ENCODE assay signal across 10 cellular contexts in genomic region chr19:11154683-11155047, GRCh38. TPM values are rescaled to one million over a fixed set of nuclear protein-coding genes. Genes with fewer than 3 reads are reported as not detected.
DNase-seq lines count a peak whose midpoint lies in the region; ATAC-seq and TF ChIP-seq lines count a peak whose summit lies in the region.
"Had no signal": no experiment of that assay in that cellular context is flagged by ENCODE, and none has a peak within 500 bp of the region (broad histone marks: within the 10 kb centered on the region; RNA-seq: fewer than 3 reads in every experiment).

No MANE protein-coding gene starts in this region.

- peak overlapping the region; percentile 87 for H3K4me3 Mint-ChIP-seq in T-helper 1 cell treated with Interleukin-12 subunit alpha and Interleukin-12 subunit beta and Interleukin-4 antibody, amounts not matched to agents 30 μg/mL and 1 μg/mL, for 36 hours

- no peaks in the 10 kb centered on the region for H3K27me3 Mint-ChIP-seq in T-helper 1 cell treated with Interleukin-12 subunit alpha and Interleukin-12 subunit beta and Interleukin-4 antibody, amounts not matched to agents 30 μg/mL and 1 μg/mL, for 36 hours (ENCODE audit: low read depth)

- peaks cover 40% of the 10 kb centered on the region for H3K4me1 ChIP-seq in PC-9 (replicated peaks; ENCODE audit: insufficient read depth)

- TF ChIP-seq CTCF in PC-9 (conservative IDR thresholded peaks at IDR 0.05) (no peak), epithelial cell of esophagus (IDR thresholded peaks at IDR 0.05; ENCODE audit: insufficient read depth, low read depth, low read length, missing control alignments) (no peak), retinal pigment epithelial cell (conservative IDR thresholded peaks at IDR 0.05; ENCODE audit: low read depth, low read length) (no peak)

- H3K4me3 ChIP-seq in PC-9 (peak overlapping the region; percentile 72), epithelial cell of esophagus (ENCODE audit: low read length) (peak overlapping the region; percentile 79), retinal pigment epithelial cell (ENCODE audit: low read length) (peak overlapping the region; percentile 82)

- no peak overlapping the region for H3K27ac ChIP-seq in PC-9

- no peaks in the 10 kb centered on the region for H3K27me3 ChIP-seq in PC-9 (ENCODE audit: insufficient read depth, low read depth)
- H3K27me3 ChIP-seq: right atrium auricular region had no signal

- peaks cover 45% of the 10 kb centered on the region for H3K79me2 ChIP-seq in PC-9 (ENCODE audit: low read depth)

- H3F3A ChIP-seq in PC-9 (ENCODE audit: insufficient read depth, low read depth) = peaks cover 20% of the 10 kb centered on the region

- no peaks in the 10 kb centered on the region for H3K9me2 ChIP-seq in PC-9 (ENCODE audit: insufficient read depth)

- CTCF ChIA-PET in PC-9 (lab: Charles Lee) = interaction anchor here (0.6 kb wide), 1 partner anchor 12 kb away, joined by 3 read pairs; no protein-coding TSS in a partner anchor

- H3K27ac Mint-ChIP-seq in T-helper 1 cell treated with Interleukin-12 subunit alpha and Interleukin-12 subunit beta and Interleukin-4 antibody, amounts not matched to agents 30 μg/mL and 1 μg/mL, for 36 hours = peak overlapping the region; percentile 67

- no peak overlapping the region; the same call in 1 of the 2 replicates for H2AFZ ChIP-seq in PC-9

- no TSS peak for BruUV-seq in PC-9 (replicated peaks; lab: Mats Ljungman, UMichigan)

- no peaks in the 10 kb centered on the region for H3K9me3 Mint-ChIP-seq in T-helper 1 cell treated with Interleukin-12 subunit alpha and Interleukin-12 subunit beta and Interleukin-4 antibody, amounts not matched to agents 30 μg/mL and 1 μg/mL, for 36 hours

- ATAC-seq in GM21381 (IDR thresholded peaks at IDR 0.05; ENCODE audit: unreplicated experiment) = no peak
- ATAC-seq in activated CD4-positive, CD25-positive, alpha-beta regulatory T cell treated with anti-CD3 and anti-CD28 coated beads, Interleukin-2, amount 50 U/mL, for 24 hours = no peak

- no peaks in the 10 kb centered on the region for H4K20me1 ChIP-seq in PC-9 (ENCODE audit: insufficient read depth)

- POLR2A ChIA-PET in PC-9 (lab: Charles Lee; ENCODE audit: unreplicated experiment) = interaction anchor here (0.6 kb wide), 1 partner anchor 1692 kb away, joined by 4 read pairs; no protein-coding TSS in a partner anchor

- H3K4me2 ChIP-seq in PC-9 = peak overlapping the region; percentile 80

- peaks cover 25% of the 10 kb centered on the region for H3K4me1 Mint-ChIP-seq in T-helper 1 cell treated with Interleukin-12 subunit alpha and Interleukin-12 subunit beta and Interleukin-4 antibody, amounts not matched to agents 30 μg/mL and 1 μg/mL, for 36 hours (ENCODE audit: low read depth)

- H3K36me3 ChIP-seq in PC-9 (ENCODE audit: low read depth) = no peaks in the 10 kb centered on the region
- H3K36me3 ChIP-seq: right atrium auricular region had no signal

- DNase-seq in T-helper 1 cell = no peak
- peak in 1 of 2 experiments; percentile 20 for DNase-seq in PC-9
- no peak for DNase-seq in epithelial cell of esophagus (ENCODE audit: low read depth)
- no peak for DNase-seq in retinal pigment epithelial cell (ENCODE audit: low read depth)
- no peak for DNase-seq in NCI-H1436 (lab: John Stamatoyannopoulos, UW)
- DNase-seq: NCI-H510A treated with DMSO at 0.1 percent for 48 hours had no signal

- no peaks in the 10 kb centered on the region for H3K9me3 ChIP-seq in PC-9 (ENCODE audit: insufficient read depth, low read depth)
- H3K9me3 ChIP-seq: right atrium auricular region had no signal

- H3K36me3 Mint-ChIP-seq in T-helper 1 cell treated with Interleukin-12 subunit alpha and Interleukin-12 subunit beta and Interleukin-4 antibody, amounts not matched to agents 30 μg/mL and 1 μg/mL, for 36 hours (ENCODE audit: low read depth) = peaks cover 5% of the 10 kb centered on the region

- intact Hi-C loops in PC-9 (cut with micrococcal nuclease; ENCODE audit: unreplicated experiment) = loop anchor here (5.0 kb wide), 1 partner anchor 43 kb away; the partner anchor contains the start of gene KANK2

RNA-seq across cellular contexts. Expression of gene SPC24, which starts 0.9 kb away (rescaled TPM):
- 50.9 and 59.2 TPM in 2 replicates for total RNA-seq in PC-9 (2021)

RNA-seq across cellular contexts. Expression of gene KANK2, which starts 42.7 kb away (rescaled TPM):
- 32.9 and 39.4 TPM in 2 replicates for total RNA-seq in PC-9 (2021)
